Comparison of ENCODE assay signal across 10 cellular contexts in the genomic region with DNA sequence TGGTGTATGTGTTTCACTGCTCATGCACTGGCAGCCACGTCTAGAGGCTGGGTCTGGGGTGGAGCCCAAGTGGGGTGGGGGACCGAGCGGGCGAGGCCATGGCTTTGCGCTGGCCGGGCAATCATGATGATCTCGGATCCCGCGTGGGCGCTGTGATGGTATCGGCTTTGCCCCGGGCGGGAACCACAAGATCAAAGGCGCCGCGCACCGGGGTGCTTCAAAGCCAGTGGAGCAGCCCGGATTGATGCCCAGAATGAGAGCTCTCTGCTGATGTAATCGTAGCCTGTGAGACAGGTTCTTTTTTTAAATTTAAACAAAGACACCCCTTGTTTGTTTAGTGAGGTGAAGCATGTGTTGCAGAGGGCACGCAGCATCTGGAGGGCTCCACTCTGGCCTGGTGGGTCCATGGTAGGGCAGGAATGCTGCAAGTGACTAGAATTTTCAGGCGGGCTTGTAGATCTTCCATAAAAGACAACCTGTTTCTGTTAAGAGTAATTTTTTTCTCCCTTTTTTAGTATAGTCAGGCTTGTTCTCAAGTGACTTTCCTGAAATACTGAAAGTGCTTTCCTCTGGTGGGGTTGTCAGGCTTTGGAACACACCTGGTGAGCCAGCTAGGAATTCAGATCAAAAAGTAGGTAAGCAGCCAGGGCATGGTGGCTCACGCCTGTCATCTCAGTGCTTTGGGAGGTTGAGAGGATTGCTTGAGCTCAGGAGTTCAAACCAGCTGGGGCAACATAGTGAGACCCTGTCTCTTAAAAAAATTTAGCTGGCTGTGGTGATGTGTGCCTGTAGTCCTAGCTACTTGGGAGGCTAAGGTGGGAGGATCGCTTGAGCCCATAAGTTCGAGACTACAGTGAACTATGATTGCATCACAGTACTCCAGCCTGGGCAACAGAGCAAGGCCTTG. TPM values are rescaled to one million over a fixed set of nuclear protein-coding genes. Genes with fewer than 3 reads are reported as not detected.
DNase-seq lines count a peak whose midpoint lies in the region; ATAC-seq, FAIRE-seq and TF ChIP-seq lines count a peak whose summit lies in the region.
"Had no signal": no experiment of that assay in that cellular context is flagged by ENCODE, and none has a peak within 500 bp of the region (broad histone marks: within the 10 kb centered on the region; RNA-seq: fewer than 3 reads in every experiment).

No MANE protein-coding gene starts in this region.

- FAIRE-seq in bronchial epithelial cell (lab: Jason Lieb, UNC), result no peak

- H3K4me3 ChIP-seq in BLaER1 treated with 17β-estradiol and CSF1 and Interleukin-3, amounts not matched to agents 10 nM and 100 nM, result no peak overlapping the region; a peak in 1 of 20 replicates
- H3K4me3 ChIP-seq in bronchial epithelial cell (ENCODE audit: low read depth, low read length), result peak overlapping the region; percentile 1

- DNase-seq in NCI-H1105 treated with DMSO at 0.1 percent for 48 hours (lab: John Stamatoyannopoulos, UW), result peak; percentile 67
- DNase-seq in bronchial epithelial cell (ENCODE audit: low read depth), result no peak
- DNase-seq in kidney glomerular epithelial cell (lab: John Stamatoyannopoulos, UW), result no peak
- DNase-seq in posterior vena cava (ENCODE audit: low spot score), result no peak
- DNase-seq: activated T-cell treated with anti-CD3 and anti-CD28 coated beads, Interleukin-2, amount 50 U/mL, for 1 hour had no signal

- intact Hi-C loops in posterior vena cava (cut with DNase I), result no loop called here

- ATAC-seq in HG03378 (IDR thresholded peaks at IDR 0.05; ENCODE audit: unreplicated experiment) (no peak), GM19035 (IDR thresholded peaks at IDR 0.05; ENCODE audit: unreplicated experiment) (no peak)

- no peaks in the 10 kb centered on the region for H3K36me3 Mint-ChIP-seq in nephron (ENCODE audit: low read depth)
- H3K36me3 Mint-ChIP-seq: CD14-positive monocyte had no signal

- H4K20me1 ChIP-seq in BLaER1 treated with 17β-estradiol and CSF1 and Interleukin-3, amounts not matched to agents 10 nM and 100 nM, result peaks cover 0 to 100% (median 65%) of the 10 kb centered on the region in 11 experiments; a peak in 16 of 22 replicates

- peaks cover 8 to 46% (median 29%) of the 10 kb centered on the region in 10 experiments; a peak in 19 of 20 replicates for H3K4me1 ChIP-seq in BLaER1 treated with 17β-estradiol and CSF1 and Interleukin-3, amounts not matched to agents 10 nM and 100 nM

- H3K4me3 Mint-ChIP-seq in nephron, result peak overlapping the region in 1 of 3 experiments; percentile 47
- H3K4me3 Mint-ChIP-seq: CD14-positive monocyte had no signal

- no peak overlapping the region for H3K27ac ChIP-seq in BLaER1 treated with 17β-estradiol and CSF1 and Interleukin-3, amounts not matched to agents 10 nM and 100 nM

- H3K36me3 ChIP-seq in BLaER1 treated with 17β-estradiol and CSF1 and Interleukin-3, amounts not matched to agents 10 nM and 100 nM, result no peaks in the 10 kb centered on the region
- H3K36me3 ChIP-seq in bronchial epithelial cell (ENCODE audit: control insufficient read depth, insufficient read depth, low read length), result no peaks in the 10 kb centered on the region

- H3K4me1 Mint-ChIP-seq in nephron, result peaks cover 77% of the 10 kb centered on the region
- H3K4me1 Mint-ChIP-seq: CD14-positive monocyte had no signal

- no peaks in the 10 kb centered on the region for H3K9me3 Mint-ChIP-seq in nephron
- H3K9me3 Mint-ChIP-seq: CD14-positive monocyte had no signal

- TF ChIP-seq CTCF in bronchial epithelial cell (IDR thresholded peaks at IDR 0.05; ENCODE audit: insufficient read depth, low read length, severe bottlenecking) (no peak), nephron (IDR thresholded peaks at IDR 0.05; ENCODE audit: unreplicated experiment in 3 of 3) (no peak)

- H3K9ac ChIP-seq in BLaER1 treated with 17β-estradiol and CSF1 and Interleukin-3, amounts not matched to agents 10 nM and 100 nM, result 0 out of 22 replicates have a peak overlapping the region, but pooled peaks of 1 of the 11 experiments have one; percentile 4

- peak overlapping the region; percentile 68 to 94 (median 90) for H3K27ac Mint-ChIP-seq in nephron
- H3K27ac Mint-ChIP-seq: CD14-positive monocyte had no signal

- peaks cover 0 to 8% (median 0%) of the 10 kb centered on the region in 11 experiments; a peak in 3 of 22 replicates for H3K27me3 ChIP-seq in BLaER1 treated with 17β-estradiol and CSF1 and Interleukin-3, amounts not matched to agents 10 nM and 100 nM
- H3K27me3 ChIP-seq in bronchial epithelial cell (ENCODE audit: control insufficient read depth, insufficient read depth, low read length), result no peaks in the 10 kb centered on the region

- no peaks in the 10 kb centered on the region for H3K9me3 ChIP-seq in BLaER1 treated with 17β-estradiol and CSF1 and Interleukin-3, amounts not matched to agents 10 nM and 100 nM (replicated peaks in 1 of 11)

- peak overlapping the region; percentile 23 to 82 (median 68) for H3K4me2 ChIP-seq in BLaER1 treated with 17β-estradiol and CSF1 and Interleukin-3, amounts not matched to agents 10 nM and 100 nM

- no peaks in the 10 kb centered on the region for H3K27me3 Mint-ChIP-seq in nephron (ENCODE audit: low read depth)

RNA-seq across cellular contexts. Expression of a gene that starts 40.7 kb away (rescaled TPM):
- total RNA-seq in bronchial epithelial cell (3.4 and 3.7 TPM in 2 replicates), posterior vena cava (1 to 10 TPM; 7.5 to 8.5 TPM)
